In the genomic region with DNA sequence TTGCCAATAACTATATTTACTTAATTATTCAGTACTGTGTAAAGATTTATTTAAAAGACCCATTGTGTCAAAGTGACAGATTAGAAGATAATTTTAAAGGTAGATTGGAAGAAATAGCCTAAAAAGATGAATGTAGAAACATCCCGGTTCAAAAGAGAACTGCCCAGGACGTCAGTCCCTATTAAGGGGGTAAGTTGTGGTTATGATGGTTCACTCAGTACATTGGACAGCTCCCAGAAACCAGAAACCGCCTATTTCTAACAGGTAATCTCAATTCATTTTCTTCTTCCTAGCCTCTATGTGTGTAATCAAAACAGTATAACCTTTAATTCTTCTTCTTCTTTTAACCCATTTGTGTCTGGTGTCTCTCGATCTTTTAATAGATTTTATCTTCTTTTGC, we compare ENCODE assay signal across 14 cellular contexts. TPM values are rescaled to one million over a fixed set of nuclear protein-coding genes. Genes with fewer than 3 reads are reported as not detected.
DNase-seq lines count a peak whose midpoint lies in the region; ATAC-seq and TF ChIP-seq lines count a peak whose summit lies in the region.
"Had no signal": no experiment of that assay in that cellular context is flagged by ENCODE, and none has a peak within 500 bp of the region (broad histone marks: within the 10 kb centered on the region; RNA-seq: fewer than 3 reads in every experiment).

No MANE protein-coding gene starts in this region.

- H3K36me3 ChIP-seq in HAP-1 (replicated peaks) (no peaks in the 10 kb centered on the region), endodermal cell (ENCODE audit: control insufficient read depth, insufficient read depth, low read length) (no peaks in the 10 kb centered on the region)

- H3K4me3 Mint-ChIP-seq in endodermal cell (no peak overlapping the region), nephron progenitor cell (no peak overlapping the region), osteocyte (ENCODE audit: unreplicated experiment) (no peak overlapping the region)

- in situ Hi-C loops in HAP-1 (cut with MboI; ENCODE audit: low sequenced_read_pairs): no loop called here

- peak; percentile 5 to 15 for DNase-seq in HAP-1 (ENCODE audit: low spot score in 2 of 2)
- peak; percentile 48 for DNase-seq in NCI-H226
- DNase-seq in endodermal cell: peak; percentile 52
- peak; percentile 32 for DNase-seq in nephron progenitor cell
- no peak for DNase-seq in NCI-H82 treated with DMSO at 0.1 percent for 48 hours (lab: John Stamatoyannopoulos, UW; ENCODE audit: unreplicated experiment)
- DNase-seq in osteocyte (ENCODE audit: extremely low spot score, unreplicated experiment): no peak
- DNase-seq: activated CD4-positive, alpha-beta T cell treated with anti-CD3 and anti-CD28 coated beads for 1 hour; activated effector memory CD4-positive, alpha-beta T cell treated with Interleukin-2 at 50 U/mL for 16 hours; head of caudate nucleus; SHP77 treated with DMSO at 0.1 percent for 48 hours had no signal

- 22% methylated on average over 4 of the region's 4 CpGs; no CpG with 5 or more reads in 1 of the 2 experiments for WGBS in endodermal cell (ENCODE audit: insufficient coverage in 1 of 2, insufficient read length in 1 of 2), 2 experiments

- H3K9me3 ChIP-seq in HAP-1 (no peaks in the 10 kb centered on the region), endodermal cell (ENCODE audit: control insufficient read depth, low read length) (no peaks in the 10 kb centered on the region)

- H3K4me1 ChIP-seq in HAP-1 (no peaks in the 10 kb centered on the region), endodermal cell (ENCODE audit: control insufficient read depth, insufficient read depth, low read length) (peaks cover 4% of the 10 kb centered on the region)

- TF ChIP-seq CTCF in endodermal cell (conservative IDR thresholded peaks at IDR 0.05) (no peak), nephron progenitor cell (IDR thresholded peaks at IDR 0.05) (no peak), osteocyte (IDR thresholded peaks at IDR 0.05) (no peak)

- H3K4me3 ChIP-seq in HAP-1 (no peak overlapping the region), endodermal cell (ENCODE audit: low read length) (no peak overlapping the region)
- H3K4me3 ChIP-seq: skin epidermis had no signal

- H3K27ac ChIP-seq in endodermal cell (ENCODE audit: low read depth, low read length): no peak overlapping the region
- H3K27ac ChIP-seq: skin epidermis had no signal

- H3K4me1 Mint-ChIP-seq in endodermal cell (peaks cover 22% of the 10 kb centered on the region), nephron progenitor cell (peaks cover 23% of the 10 kb centered on the region), osteocyte (ENCODE audit: unreplicated experiment) (peaks cover 20% of the 10 kb centered on the region)

- no peaks in the 10 kb centered on the region for H3K9me3 Mint-ChIP-seq in endodermal cell
- peaks cover 5% of the 10 kb centered on the region for H3K9me3 Mint-ChIP-seq in nephron progenitor cell
- H3K9me3 Mint-ChIP-seq in osteocyte (ENCODE audit: unreplicated experiment): no peaks in the 10 kb centered on the region

- no peak overlapping the region for H3K9ac ChIP-seq in endodermal cell (ENCODE audit: extremely low read depth, low read length, poor library complexity, severe bottlenecking)

- no peaks in the 10 kb centered on the region for H3K36me3 Mint-ChIP-seq in endodermal cell (ENCODE audit: low read depth)
- no peaks in the 10 kb centered on the region for H3K36me3 Mint-ChIP-seq in nephron progenitor cell (ENCODE audit: low read depth)
- H3K36me3 Mint-ChIP-seq in osteocyte (ENCODE audit: unreplicated experiment): peaks cover 12% of the 10 kb centered on the region

- H3K27ac Mint-ChIP-seq in endodermal cell (no peak overlapping the region), nephron progenitor cell (no peak overlapping the region), osteocyte (ENCODE audit: unreplicated experiment) (no peak overlapping the region)

- H3K27me3 ChIP-seq in HAP-1 (ENCODE audit: low read depth) (peaks cover 25% of the 10 kb centered on the region), endodermal cell (ENCODE audit: control insufficient read depth, insufficient read depth, low read length, poor library complexity, severe bottlenecking) (peaks cover 73% of the 10 kb centered on the region)

- no peak for ATAC-seq in HG02884 (IDR thresholded peaks at IDR 0.05; ENCODE audit: unreplicated experiment)
- no peak for ATAC-seq in HG03354 (IDR thresholded peaks at IDR 0.05; ENCODE audit: poor library complexity, severe bottlenecking, unreplicated experiment)

- H3K27me3 Mint-ChIP-seq in endodermal cell (ENCODE audit: insufficient read depth) (peaks cover 61% of the 10 kb centered on the region), nephron progenitor cell (ENCODE audit: low read depth, poor library complexity) (peaks cover 73% of the 10 kb centered on the region), osteocyte (ENCODE audit: unreplicated experiment) (peaks cover 63% of the 10 kb centered on the region)

RNA-seq across cellular contexts. Expression of a gene that starts 1.5 kb away (rescaled TPM):
- not detected for total RNA-seq in endodermal cell
- not detected for polyA plus RNA-seq in endodermal cell (2013, experiment 1 of 2)
- polyA plus RNA-seq in endodermal cell (2013, experiment 2 of 2): not detected
- total RNA-seq in osteocyte: not detected in 2 replicates
- total RNA-seq: urinary bladder had no signal

RNA-seq across cellular contexts. Expression of a gene that starts 29.3 kb away (rescaled TPM):
- total RNA-seq in endodermal cell (under 1 TPM; 0.46 to 0.88 TPM), osteocyte (53.4 and 58.4 TPM in 2 replicates)
- 11.1 TPM for polyA plus RNA-seq in endodermal cell (2013, experiment 1 of 2)
- polyA plus RNA-seq in endodermal cell (2013, experiment 2 of 2): 8.4 TPM

Comparison
In these comparisons a context has a peak if more than half of its experiments do, and no peak if none do; other contexts are left out.
1. DNase-seq: peak in HAP-1 (2 of 2), NCI-H226 (single experiment), endodermal cell (single experiment) and nephron progenitor cell (single experiment); none in NCI-H82 treated with DMSO at 0.1 percent for 48 hours (single experiment) and osteocyte (single experiment).
2. RNA of a gene that starts 29.3 kb away (total RNA-seq): 53.4 to 58.4 TPM in osteocyte; 0.46 to 0.88 TPM in endodermal cell; every median in the first group is over 10 times any median in the second.